In the genomic region with DNA sequence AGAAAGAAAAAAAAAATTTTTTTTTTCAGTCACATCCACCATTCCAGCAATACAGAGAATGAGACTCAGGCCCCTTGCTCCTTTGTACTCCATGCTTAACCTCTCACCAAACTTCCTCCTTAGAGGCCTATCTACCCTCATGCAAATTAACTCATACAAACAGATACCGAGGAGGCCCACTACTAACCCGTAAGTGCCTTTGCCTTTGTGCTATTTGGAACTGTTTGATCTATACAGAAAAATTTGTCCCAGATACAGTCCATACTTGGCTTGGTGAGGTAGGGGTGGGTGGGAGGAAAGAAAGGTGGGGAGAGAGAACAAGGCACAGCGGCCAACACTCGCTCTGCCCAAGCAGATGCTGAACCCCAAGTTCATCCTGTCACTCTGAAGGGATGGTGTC, we compare ENCODE assay signal across 1 cellular context.
TF ChIP-seq lines count a peak whose summit lies in the region.

No MANE protein-coding gene starts in this region.

TF ChIP-seq in HepG2, 621 proteins besides CTCF, POLR2A, EP300 and RAD21 (continued from another document):
- TF ChIP-seq KIAA2018 (CRISPR knock-in tag; IDR thresholded peaks at IDR 0.05; ENCODE audit: borderline replicate concordance) (no peak), SIX1 (CRISPR knock-in tag; IDR thresholded peaks at IDR 0.05; ENCODE audit: borderline replicate concordance) (no peak), CC2D1A (CRISPR knock-in tag; IDR thresholded peaks at IDR 0.05) (no peak)
- TF ChIP-seq, protein P1, sequence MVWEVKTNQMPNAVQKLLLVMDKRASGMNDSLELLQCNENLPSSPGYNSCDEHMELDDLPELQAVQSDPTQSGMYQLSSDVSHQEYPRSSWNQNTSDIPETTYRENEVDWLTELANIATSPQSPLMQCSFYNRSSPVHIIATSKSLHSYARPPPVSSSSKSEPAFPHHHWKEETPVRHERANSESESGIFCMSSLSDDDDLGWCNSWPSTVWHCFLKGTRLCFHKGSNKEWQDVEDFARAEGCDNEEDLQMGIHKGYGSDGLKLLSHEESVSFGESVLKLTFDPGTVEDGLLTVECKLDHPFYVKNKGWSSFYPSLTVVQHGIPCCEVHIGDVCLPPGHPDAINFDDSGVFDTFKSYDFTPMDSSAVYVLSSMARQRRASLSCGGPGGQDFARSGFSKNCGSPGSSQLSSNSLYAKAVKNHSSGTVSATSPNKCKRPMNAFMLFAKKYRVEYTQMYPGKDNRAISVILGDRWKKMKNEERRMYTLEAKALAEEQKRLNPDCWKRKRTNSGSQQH (CRISPR knock-in tag; IDR thresholded peaks at IDR 0.05; ENCODE audit: low read depth), result no peak
- TF ChIP-seq, protein P2, sequence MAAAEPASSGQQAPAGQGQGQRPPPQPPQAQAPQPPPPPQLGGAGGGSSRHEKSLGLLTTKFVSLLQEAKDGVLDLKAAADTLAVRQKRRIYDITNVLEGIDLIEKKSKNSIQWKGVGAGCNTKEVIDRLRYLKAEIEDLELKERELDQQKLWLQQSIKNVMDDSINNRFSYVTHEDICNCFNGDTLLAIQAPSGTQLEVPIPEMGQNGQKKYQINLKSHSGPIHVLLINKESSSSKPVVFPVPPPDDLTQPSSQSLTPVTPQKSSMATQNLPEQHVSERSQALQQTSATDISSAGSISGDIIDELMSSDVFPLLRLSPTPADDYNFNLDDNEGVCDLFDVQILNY (CRISPR knock-in tag; conservative IDR thresholded peaks at IDR 0.05), result no peak
